In the genomic region with DNA sequence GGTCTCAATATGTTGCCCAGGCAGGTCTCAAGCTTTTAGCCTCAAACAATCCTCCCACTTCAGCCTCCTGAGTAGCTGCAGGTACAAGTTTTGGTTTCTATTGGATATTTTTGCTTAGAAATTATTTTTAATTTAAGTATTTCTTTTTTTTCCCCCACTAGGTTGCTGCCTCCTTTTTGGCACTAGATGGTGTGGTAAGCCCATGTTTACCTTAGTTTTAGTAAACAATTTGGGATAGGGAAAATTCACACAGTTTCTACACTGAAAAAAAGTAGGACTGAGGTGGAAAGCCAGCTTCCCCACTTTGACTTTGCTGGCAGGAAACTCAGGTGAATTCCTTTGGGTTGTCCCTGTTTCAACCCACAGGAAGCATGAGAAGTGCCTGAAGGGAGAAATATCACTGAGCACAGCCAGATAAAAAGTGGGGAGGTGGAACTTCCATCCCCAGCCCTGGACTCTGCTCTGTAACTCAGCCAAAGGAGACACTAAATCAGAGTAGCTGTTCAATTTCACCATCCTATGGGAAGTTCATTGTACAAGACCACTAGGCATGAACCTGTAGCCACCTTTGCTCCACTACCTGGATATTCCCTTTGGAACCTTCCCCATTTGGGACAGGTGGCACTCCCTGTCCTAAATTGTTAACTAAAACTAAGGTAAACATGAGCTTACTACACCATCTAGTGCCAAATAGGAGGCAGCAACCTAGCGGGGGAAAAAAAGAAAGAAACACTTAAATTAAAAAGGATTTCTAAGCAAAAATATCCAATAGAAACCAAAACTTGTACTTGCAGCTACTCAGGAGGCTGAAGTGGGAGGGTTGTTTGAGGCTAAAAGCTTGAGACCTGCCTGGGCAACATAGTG, we compare ENCODE assay signal across 21 cellular contexts.
DNase-seq lines count a peak whose midpoint lies in the region; FAIRE-seq and TF ChIP-seq lines count a peak whose summit lies in the region.
"Had no signal": no experiment of that assay in that cellular context is flagged by ENCODE, and none has a peak within 500 bp of the region (broad histone marks: within the 10 kb centered on the region; RNA-seq: fewer than 3 reads in every experiment).

No MANE protein-coding gene starts in this region.

- no peak overlapping the region for H3K27ac Mint-ChIP-seq in progenitor cell of endocrine pancreas
- H3K27ac Mint-ChIP-seq: brain had no signal

- intact Hi-C loops in kidney (cut with DNase I) = no loop called here

- H3K4me3 ChIP-seq in GM06990 (replicated peaks; ENCODE audit: low read depth, low read length) (no peak overlapping the region), epithelial cell of proximal tubule (ENCODE audit: low read depth, low read length) (no peak overlapping the region), kidney (ENCODE audit: low read length in 2 of 2) (no peak overlapping the region)
- H3K4me3 ChIP-seq: esophagus squamous epithelium, K562, pancreas, SJSA1, skin epidermis, thyroid gland had no signal

- FAIRE-seq in kidney (lab: Jason Lieb, UNC) = no peak
- FAIRE-seq: K562, pancreas had no signal

- H3K9me3 Mint-ChIP-seq in progenitor cell of endocrine pancreas (ENCODE audit: low read depth) = peaks cover 29% of the 10 kb centered on the region

- no peaks in the 10 kb centered on the region for H3K9me3 ChIP-seq in kidney (ENCODE audit: control insufficient read depth in 1 of 2, low read length in 2 of 2)
- H3K9me3 ChIP-seq: pancreas, SJSA1, thyroid gland had no signal

- H3K27ac ChIP-seq in RWPE1 (no peak overlapping the region), kidney (ENCODE audit: low read depth in 2 of 2, low read length in 2 of 2) (no peak overlapping the region)
- H3K27ac ChIP-seq: esophagus squamous epithelium, HL-60, pancreas, SJSA1, skin epidermis, thyroid gland had no signal

- POLR2A ChIA-PET in RWPE1 (lab: Yijun Ruan, JAX; ENCODE audit: low non-redundant PET) = no interaction called here

- no peaks in the 10 kb centered on the region for H3K36me3 Mint-ChIP-seq in progenitor cell of endocrine pancreas (ENCODE audit: insufficient read depth)
- H3K36me3 Mint-ChIP-seq: brain had no signal

- no peaks in the 10 kb centered on the region for H3K4me1 ChIP-seq in kidney (ENCODE audit: control insufficient read depth in 1 of 2, insufficient read depth in 1 of 2, low read depth in 1 of 2, low read length in 2 of 2)
- H3K4me1 ChIP-seq: esophagus squamous epithelium, pancreas, SJSA1, thyroid gland had no signal

- DNase-seq in GM06990 (ENCODE audit: extremely low read depth, insufficient read length) = no peak
- peak; percentile 25 for DNase-seq in OCI-M1 (lab: John Stamatoyannopoulos, UW)
- DNase-seq in epithelial cell of proximal tubule (ENCODE audit: low read depth) = no peak
- DNase-seq in progenitor cell of endocrine pancreas (ENCODE audit: low spot score, unreplicated experiment) = no peak
- DNase-seq in RWPE1 (ENCODE audit: low spot score) = no peak
- DNase-seq in NCI-H1417 (lab: John Stamatoyannopoulos, UW) = no peak
- no peak for DNase-seq in kidney
- DNase-seq: activated CD4-positive, alpha-beta T cell treated with anti-CD3 and anti-CD28 coated beads, Interleukin-2, amount 50 U/mL, for 1 hour; activated naive CD4-positive, alpha-beta T cell treated with Interleukin-2 at 50 U/mL for 16 hours; DMS79; esophagus squamous epithelium; hippocampal formation; NCI-H1417 treated with DMSO at 0.1 percent for 48 hours; NCI-H345; pancreas; thyroid gland had no signal

- TF ChIP-seq CTCF in GM06990 (IDR thresholded peaks at IDR 0.05; ENCODE audit: insufficient read depth, low read length, poor library complexity, severe bottlenecking) (peak; percentile 2), epithelial cell of proximal tubule (conservative IDR thresholded peaks at IDR 0.05; ENCODE audit: low read depth, low read length) (peak; percentile 45), progenitor cell of endocrine pancreas (IDR thresholded peaks at IDR 0.05; ENCODE audit: unreplicated experiment) (peak; percentile 24), RWPE1 (conservative IDR thresholded peaks at IDR 0.05; ENCODE audit: low read depth) (no peak), kidney (IDR thresholded peaks at IDR 0.05; ENCODE audit: borderline replicate concordance, extremely low read depth, insufficient read depth) (no peak)

- H3K36me3 ChIP-seq in GM06990 (ENCODE audit: control insufficient read depth, insufficient read depth, low read length) = no peaks in the 10 kb centered on the region
- no peaks in the 10 kb centered on the region for H3K36me3 ChIP-seq in kidney (ENCODE audit: control insufficient read depth in 1 of 2, insufficient read depth in 2 of 2, low read length in 2 of 2)
- H3K36me3 ChIP-seq: esophagus squamous epithelium, pancreas, SJSA1, thyroid gland had no signal

- H3K9ac ChIP-seq in kidney (ENCODE audit: low read length in 2 of 2) = no peak overlapping the region

- H3K27me3 Mint-ChIP-seq in progenitor cell of endocrine pancreas = no peaks in the 10 kb centered on the region

- H3K27me3 ChIP-seq in GM06990 (replicated peaks; ENCODE audit: control insufficient read depth, insufficient read depth, low read length) = no peaks in the 10 kb centered on the region
- H3K27me3 ChIP-seq: esophagus squamous epithelium, pancreas, SJSA1, thyroid gland had no signal

- no peaks in the 10 kb centered on the region for H3K4me1 Mint-ChIP-seq in progenitor cell of endocrine pancreas (ENCODE audit: low read depth)

- H3K4me3 Mint-ChIP-seq in progenitor cell of endocrine pancreas (ENCODE audit: low read depth) = no peak overlapping the region
- H3K4me3 Mint-ChIP-seq: brain had no signal

- CTCF ChIA-PET in RWPE1 (lab: Yijun Ruan, JAX) = interaction anchor here (0.6 to 0.7 kb wide), 4 partner anchors 378 to 1777 kb away, joined by 3 to 5 read pairs (median 4); no protein-coding TSS in a partner anchor

Comparison
In these comparisons a context has a peak if more than half of its experiments do, and no peak if none do; other contexts are left out.
1. CTCF ChIP-seq: peak in GM06990 (single experiment), epithelial cell of proximal tubule (single experiment) and progenitor cell of endocrine pancreas (single experiment); none in RWPE1 (single experiment) and kidney (single experiment).